8 cellular contexts compared by ENCODE assay signal in genomic region chr6:30238178-30238795, GRCh38. TPM values are rescaled to one million over a fixed set of nuclear protein-coding genes. Genes with fewer than 3 reads are reported as not detected.
DNase-seq lines count a peak whose midpoint lies in the region; ATAC-seq and TF ChIP-seq lines count a peak whose summit lies in the region.

No MANE protein-coding gene starts in this region.

- H3K9me2 ChIP-seq in OCI-LY1 (ENCODE audit: low read depth, low read length), result no peaks in the 10 kb centered on the region

- H3K4me3 ChIP-seq in OCI-LY1 (ENCODE audit: low read depth, low read length, poor library complexity, severe bottlenecking), result no peak overlapping the region
- H3K4me3 ChIP-seq in fibroblast of mammary gland (ENCODE audit: control insufficient read depth, low read depth, low read length), result no peak overlapping the region
- H3K4me3 ChIP-seq in upper lobe of right lung, result no peak overlapping the region

- ATAC-seq in upper lobe of right lung (peak; percentile 56), HG02852 (IDR thresholded peaks at IDR 0.05; ENCODE audit: unreplicated experiment) (no peak)

- no peaks in the 10 kb centered on the region for H3K27me3 ChIP-seq in OCI-LY1 (ENCODE audit: insufficient read depth, low read length)
- no peaks in the 10 kb centered on the region for H3K27me3 ChIP-seq in upper lobe of right lung

- TF ChIP-seq CTCF in OCI-LY1 (IDR thresholded peaks at IDR 0.05; ENCODE audit: low read length), result peak; percentile 61
- peak; percentile 59 for TF ChIP-seq CTCF in fibroblast of mammary gland (conservative IDR thresholded peaks at IDR 0.05; ENCODE audit: control insufficient read depth, insufficient read depth, low read depth, low read length)
- peak; percentile 21 for TF ChIP-seq CTCF in upper lobe of right lung (IDR thresholded peaks at IDR 0.05)

- H3K4me1 ChIP-seq in OCI-LY1 (ENCODE audit: insufficient read depth, low read length, severe bottlenecking) (no peaks in the 10 kb centered on the region), upper lobe of right lung (no peaks in the 10 kb centered on the region)

- no peaks in the 10 kb centered on the region for H3K79me2 ChIP-seq in OCI-LY1 (ENCODE audit: insufficient read depth, low read length)

- H3K27ac ChIP-seq in OCI-LY1 (ENCODE audit: low read depth, low read length, poor library complexity, severe bottlenecking) (no peak overlapping the region), upper lobe of right lung (no peak overlapping the region)

- H3K36me3 ChIP-seq in OCI-LY1 (ENCODE audit: insufficient read depth, low read length), result no peaks in the 10 kb centered on the region
- no peaks in the 10 kb centered on the region for H3K36me3 ChIP-seq in upper lobe of right lung

- H2AFZ ChIP-seq in OCI-LY1 (ENCODE audit: low read length), result no peak overlapping the region

- H3K4me2 ChIP-seq in OCI-LY1 (ENCODE audit: low read length), result no peak overlapping the region

- H3F3A ChIP-seq in OCI-LY1 (ENCODE audit: insufficient read depth, low read length), result no peaks in the 10 kb centered on the region

- H4K20me1 ChIP-seq in OCI-LY1 (ENCODE audit: insufficient read depth, low read length), result no peaks in the 10 kb centered on the region

- DNase-seq in stimulated activated CD4-positive, alpha-beta T cell treated with anti-CD3 and anti-CD28 coated beads, Interleukin-2, amount 100 ng/mL, for 4 hours (ENCODE audit: low read depth), result peak; percentile 28
- DNase-seq in stimulated activated CD4-positive, alpha-beta T cell treated with anti-CD3 and anti-CD28 coated beads, Interleukin-2, amount 100 ng/mL, for 24 hours, result no peak
- DNase-seq in fibroblast of mammary gland (ENCODE audit: low read depth) (peak; percentile 37), upper lobe of right lung (no peak), NOMO-1 (lab: John Stamatoyannopoulos, UW; ENCODE audit: unreplicated experiment in 2 of 2) (no peak), hippocampal formation (lab: John Stamatoyannopoulos, UW) (no peak)

- no peak overlapping the region for H3K9ac ChIP-seq in OCI-LY1 (ENCODE audit: low read length)

- H3K9me3 ChIP-seq in OCI-LY1 (ENCODE audit: low read length) (no peaks in the 10 kb centered on the region), upper lobe of right lung (no peaks in the 10 kb centered on the region)

- intact Hi-C loops in upper lobe of right lung (cut with DNase I), result no loop called here

RNA-seq across cellular contexts. Expression of gene TRIM26, which starts 25.1 kb away (rescaled TPM):
- total RNA-seq in upper lobe of right lung, result 48.1 TPM

Comparison
In these comparisons a context has a peak if more than half of its experiments do, and no peak if none do; other contexts are left out.
1. DNase-seq: peak in stimulated activated CD4-positive, alpha-beta T cell treated with anti-CD3 and anti-CD28 coated beads, Interleukin-2, amount 100 ng/mL, for 4 hours (single experiment) and fibroblast of mammary gland (single experiment); none in stimulated activated CD4-positive, alpha-beta T cell treated with anti-CD3 and anti-CD28 coated beads, Interleukin-2, amount 100 ng/mL, for 24 hours (0 of 2), upper lobe of right lung (single experiment), NOMO-1 (0 of 2) and hippocampal formation (0 of 2).
2. Peak in every context shown above with its lines, with median percentiles within 50 percentile points of each other: CTCF ChIP-seq.